Comparison of ENCODE assay signal across 29 cellular contexts in genomic region chr13:76387561-76387960, GRCh38.
DNase-seq lines count a peak whose midpoint lies in the region; FAIRE-seq and TF ChIP-seq lines count a peak whose summit lies in the region.
"Had no signal": no experiment of that assay in that cellular context is flagged by ENCODE, and none has a peak within 500 bp of the region (broad histone marks: within the 10 kb centered on the region; RNA-seq: fewer than 3 reads in every experiment).

No MANE protein-coding gene starts in this region.

- H3K4me3 ChIP-seq in NB4 (ENCODE audit: low read depth, low read length): no peak overlapping the region
- H3K4me3 ChIP-seq in astrocyte (ENCODE audit: insufficient read depth, low read depth, low read length): no peak overlapping the region
- H3K4me3 ChIP-seq in mesenchymal stem cell (ENCODE audit: insufficient read depth in 1 of 2, low read depth in 1 of 2, low read length in 2 of 2): no peak overlapping the region
- H3K4me3 ChIP-seq in ascending aorta: no peak overlapping the region
- H3K4me3 ChIP-seq: SK-N-MC, upper lobe of left lung had no signal

- H3K9me3 ChIP-seq in astrocyte (ENCODE audit: insufficient read depth, low read depth, low read length) (peaks cover 2% of the 10 kb centered on the region), mesenchymal stem cell (ENCODE audit: control insufficient read depth, low read length) (no peaks in the 10 kb centered on the region), ascending aorta (no peaks in the 10 kb centered on the region)
- H3K9me3 ChIP-seq: upper lobe of left lung had no signal

- no peak overlapping the region for H2BK12ac ChIP-seq in mesenchymal stem cell (ENCODE audit: low read length in 2 of 2)

- no peak overlapping the region for H2BK5ac ChIP-seq in mesenchymal stem cell (ENCODE audit: low read depth, low read length, poor library complexity, severe bottlenecking)

- TF ChIP-seq CTCF in NB4 (IDR thresholded peaks at IDR 0.05; ENCODE audit: low read depth, low read length): no peak
- no peak for TF ChIP-seq CTCF in astrocyte (IDR thresholded peaks at IDR 0.05; ENCODE audit: insufficient read depth, low read depth, low read length)
- TF ChIP-seq CTCF in ascending aorta (IDR thresholded peaks at IDR 0.05): no peak

- peaks cover 5% of the 10 kb centered on the region for H4K20me1 ChIP-seq in astrocyte (ENCODE audit: insufficient read depth, low read length)

- H3K36me3 ChIP-seq in astrocyte (ENCODE audit: insufficient read depth, low read length) (no peaks in the 10 kb centered on the region), mesenchymal stem cell (ENCODE audit: control insufficient read depth in 1 of 2, insufficient read depth in 2 of 2, low read depth in 1 of 2, low read length in 2 of 2) (no peaks in the 10 kb centered on the region), ascending aorta (no peaks in the 10 kb centered on the region)
- H3K36me3 ChIP-seq: brain microvascular endothelial cell, upper lobe of left lung had no signal

- DNase-seq in Ammon's horn (ENCODE audit: low spot score): peak; percentile 30
- DNase-seq in NB4 (ENCODE audit: low read depth): peak; percentile 7
- DNase-seq in astrocyte (ENCODE audit: low read depth): no peak
- peak; percentile 29 for DNase-seq in mesenchymal stem cell
- no peak for DNase-seq in NCI-H446 treated with DMSO at 0.1 percent for 48 hours (lab: John Stamatoyannopoulos, UW)
- no peak for DNase-seq in amniotic stem cell (lab: John Stamatoyannopoulos, UW)
- DNase-seq in activated CD4-positive, alpha-beta T cell treated with anti-CD3 and anti-CD28 coated beads for 48 hours: no peak
- no peak for DNase-seq in ascending aorta (ENCODE audit: low spot score in 2 of 2)
- DNase-seq: activated CD4-positive, alpha-beta memory T cell treated with anti-CD3 and anti-CD28 coated beads for 36 hours; activated CD4-positive, CD25-positive, alpha-beta regulatory T cell treated with anti-CD3 and anti-CD28 coated beads, Interleukin-2, amount 50 U/mL, for 72 hours; activated naive CD8-positive, alpha-beta T cell treated with anti-CD3 and anti-CD28 coated beads, Interleukin-2, amount 50 U/mL, for 24 hours; activated T-cell treated with anti-CD3 and anti-CD28 coated beads, Interleukin-2, amount 50 U/mL, for 72 hours; brain microvascular endothelial cell; Calu3; CD4-positive, CD25-positive, alpha-beta regulatory T cell; DMS79; GF-D8; GOT3; left colon; mammary epithelial cell; NCI-H1436 treated with DMSO at 0.1 percent for 48 hours; NCI-H2081 treated with DMSO at 0.1 percent for 48 hours; NCI-H226; NCI-H748 treated with DMSO at 0.1 percent for 48 hours; T-helper 17 cell had no signal

- no peaks in the 10 kb centered on the region for H3K79me2 ChIP-seq in astrocyte (ENCODE audit: insufficient read depth, low read length)

- no peak overlapping the region for H3K4me3 Mint-ChIP-seq in astrocyte (ENCODE audit: unreplicated experiment)
- H3K4me3 Mint-ChIP-seq: activated CD4-positive, alpha-beta memory T cell treated with anti-CD3 and anti-CD28 coated beads for 36 hours; activated naive CD8-positive, alpha-beta T cell treated with anti-CD3 and anti-CD28 coated beads, Interleukin-2, amount 50 U/mL, for 24 hours; activated T-cell treated with anti-CD3 and anti-CD28 coated beads, Interleukin-2, amount 50 U/mL, for 72 hours; CD4-positive, CD25-positive, alpha-beta regulatory T cell; IgD-negative memory B cell; stimulated activated memory B cell treated with anti-CD40 and anti-IgM and Interleukin-4, amounts not matched to agents 10 μg/mL and 1 μg/mL and 100 μg/mL, for 72 hours; T-helper 17 cell had no signal

- no peaks in the 10 kb centered on the region for H3K27me3 Mint-ChIP-seq in astrocyte (ENCODE audit: low read depth, unreplicated experiment)
- H3K27me3 Mint-ChIP-seq: activated CD4-positive, alpha-beta memory T cell treated with anti-CD3 and anti-CD28 coated beads for 36 hours; activated naive CD8-positive, alpha-beta T cell treated with anti-CD3 and anti-CD28 coated beads, Interleukin-2, amount 50 U/mL, for 24 hours; CD4-positive, CD25-positive, alpha-beta regulatory T cell; stimulated activated memory B cell treated with anti-CD40 and anti-IgM and Interleukin-4, amounts not matched to agents 10 μg/mL and 1 μg/mL and 100 μg/mL, for 72 hours had no signal

- no CpG with 5 or more reads among the region's 1 CpG for WGBS in mesenchymal stem cell

- no peak for TF ChIP-seq POLR2A in NB4 (IDR thresholded peaks at IDR 0.05; ENCODE audit: extremely low read depth, insufficient read length)

- H3K27ac Mint-ChIP-seq in astrocyte (ENCODE audit: unreplicated experiment): peak overlapping the region; percentile 15
- H3K27ac Mint-ChIP-seq: activated CD4-positive, alpha-beta memory T cell treated with anti-CD3 and anti-CD28 coated beads for 36 hours; activated naive CD8-positive, alpha-beta T cell treated with anti-CD3 and anti-CD28 coated beads, Interleukin-2, amount 50 U/mL, for 24 hours; activated T-cell treated with anti-CD3 and anti-CD28 coated beads, Interleukin-2, amount 50 U/mL, for 72 hours; CD4-positive, CD25-positive, alpha-beta regulatory T cell; IgD-negative memory B cell; stimulated activated memory B cell treated with anti-CD40 and anti-IgM and Interleukin-4, amounts not matched to agents 10 μg/mL and 1 μg/mL and 100 μg/mL, for 72 hours; T-helper 17 cell had no signal

- H3K18ac ChIP-seq in mesenchymal stem cell (ENCODE audit: low read depth in 1 of 2, low read length in 2 of 2): no peak overlapping the region

- H2BK15ac ChIP-seq in mesenchymal stem cell (ENCODE audit: low read depth, poor library complexity, severe bottlenecking): no peak overlapping the region

- H3K4me1 ChIP-seq in astrocyte (ENCODE audit: insufficient read depth, low read length) (peaks cover 7% of the 10 kb centered on the region), mesenchymal stem cell (ENCODE audit: control insufficient read depth, insufficient read depth, low read depth, low read length) (peaks cover 1% of the 10 kb centered on the region), ascending aorta (peaks cover 0 to 2% of the 10 kb centered on the region in 2 donors)

- no peak overlapping the region for H2AFZ ChIP-seq in astrocyte (ENCODE audit: low read depth, low read length)
- no peak overlapping the region for H2AFZ ChIP-seq in mesenchymal stem cell (ENCODE audit: low read depth, low read length)

- H3K27ac ChIP-seq in astrocyte (ENCODE audit: low read depth, low read length): no peak overlapping the region
- H3K27ac ChIP-seq in mesenchymal stem cell (ENCODE audit: low read length, poor library complexity, severe bottlenecking): no peak overlapping the region
- H3K27ac ChIP-seq in ascending aorta: no peak overlapping the region
- H3K27ac ChIP-seq: brain microvascular endothelial cell, SK-N-MC, upper lobe of left lung had no signal

- H4K91ac ChIP-seq in mesenchymal stem cell (ENCODE audit: low read length): peak overlapping the region; percentile 18

- FAIRE-seq in astrocyte (lab: Jason Lieb, UNC): no peak

- no peak overlapping the region for H4K8ac ChIP-seq in mesenchymal stem cell (ENCODE audit: low read length)

- no peaks in the 10 kb centered on the region for H3K9me3 Mint-ChIP-seq in astrocyte (ENCODE audit: unreplicated experiment)
- H3K9me3 Mint-ChIP-seq: activated CD4-positive, alpha-beta memory T cell treated with anti-CD3 and anti-CD28 coated beads for 36 hours; activated naive CD8-positive, alpha-beta T cell treated with anti-CD3 and anti-CD28 coated beads, Interleukin-2, amount 50 U/mL, for 24 hours; activated T-cell treated with anti-CD3 and anti-CD28 coated beads, Interleukin-2, amount 50 U/mL, for 72 hours; IgD-negative memory B cell; stimulated activated memory B cell treated with anti-CD40 and anti-IgM and Interleukin-4, amounts not matched to agents 10 μg/mL and 1 μg/mL and 100 μg/mL, for 72 hours had no signal

- intact Hi-C loops in ascending aorta (cut with DNase I): no loop called here

- no peak overlapping the region for H3K4me2 ChIP-seq in astrocyte (ENCODE audit: low read length)
- H3K4me2 ChIP-seq in mesenchymal stem cell (ENCODE audit: low read length, poor library complexity, severe bottlenecking): no peak overlapping the region

- H3K27me3 ChIP-seq in astrocyte (ENCODE audit: insufficient read depth, low read length) (peaks cover 49% of the 10 kb centered on the region), mesenchymal stem cell (ENCODE audit: control insufficient read depth in 1 of 2, insufficient read depth in 1 of 2, low read length in 2 of 2) (no peaks in the 10 kb centered on the region), ascending aorta (no peaks in the 10 kb centered on the region)
- H3K27me3 ChIP-seq: brain microvascular endothelial cell, upper lobe of left lung had no signal

- no peak overlapping the region for H3K14ac ChIP-seq in mesenchymal stem cell (ENCODE audit: low read length in 2 of 2)

- H3K9ac ChIP-seq in astrocyte (ENCODE audit: low read length) (no peak overlapping the region), mesenchymal stem cell (ENCODE audit: low read length) (no peak overlapping the region)

- peak overlapping the region; percentile 6 to 47 for H3K4ac ChIP-seq in mesenchymal stem cell (ENCODE audit: low read depth in 1 of 2, low read length in 2 of 2)

- peaks cover 45% of the 10 kb centered on the region for H3K4me1 Mint-ChIP-seq in astrocyte (ENCODE audit: low read depth, unreplicated experiment)
- H3K4me1 Mint-ChIP-seq: activated naive CD8-positive, alpha-beta T cell treated with anti-CD3 and anti-CD28 coated beads, Interleukin-2, amount 50 U/mL, for 24 hours; CD4-positive, CD25-positive, alpha-beta regulatory T cell; IgD-negative memory B cell; stimulated activated memory B cell treated with anti-CD40 and anti-IgM and Interleukin-4, amounts not matched to agents 10 μg/mL and 1 μg/mL and 100 μg/mL, for 72 hours had no signal

- no peak overlapping the region for H3K23ac ChIP-seq in mesenchymal stem cell (ENCODE audit: low read length in 2 of 2)

- H2BK120ac ChIP-seq in mesenchymal stem cell (ENCODE audit: low read depth, low read length): peak overlapping the region; percentile 27

- H2AK5ac ChIP-seq in mesenchymal stem cell (ENCODE audit: low read length, severe bottlenecking): no peak overlapping the region

- no peaks in the 10 kb centered on the region for H3K79me1 ChIP-seq in mesenchymal stem cell (replicated peaks; ENCODE audit: low read length, poor library complexity, severe bottlenecking)

- H3K36me3 Mint-ChIP-seq in astrocyte (ENCODE audit: low read depth, unreplicated experiment): no peaks in the 10 kb centered on the region
- H3K36me3 Mint-ChIP-seq: activated CD4-positive, alpha-beta memory T cell treated with anti-CD3 and anti-CD28 coated beads for 36 hours; CD4-positive, CD25-positive, alpha-beta regulatory T cell; IgD-negative memory B cell; stimulated activated memory B cell treated with anti-CD40 and anti-IgM and Interleukin-4, amounts not matched to agents 10 μg/mL and 1 μg/mL and 100 μg/mL, for 72 hours had no signal

Comparison
In these comparisons a context has a peak if more than half of its experiments do, and no peak if none do; other contexts are left out.
1. DNase-seq: peak in Ammon's horn (single experiment), NB4 (single experiment) and mesenchymal stem cell (single experiment); none in astrocyte (single experiment), NCI-H446 treated with DMSO at 0.1 percent for 48 hours (single experiment), amniotic stem cell (single experiment), activated CD4-positive, alpha-beta T cell treated with anti-CD3 and anti-CD28 coated beads for 48 hours (single experiment) and ascending aorta (0 of 2).